In genomic region chr4:35539404-35540055, GRCh38 we compare ENCODE assay signal across 24 cellular contexts.
"Had no signal": no experiment of that assay in that cellular context is flagged by ENCODE, and none has a peak within 500 bp of the region (broad histone marks: within the 10 kb centered on the region; RNA-seq: fewer than 3 reads in every experiment).

No MANE protein-coding gene starts in this region.

- H3K27me3 ChIP-seq: ascending aorta, dorsolateral prefrontal cortex, esophagus squamous epithelium, gastrocnemius medialis, stomach, suprapubic skin, tibial nerve had no signal

- H3K36me3 Mint-ChIP-seq: activated naive CD4-positive, alpha-beta T cell treated with anti-CD3 and anti-CD28 coated beads, Interleukin-2, amount 50 U/mL, for 24 hours; memory B cell; naive B cell; stimulated activated memory B cell treated with anti-CD40 and anti-IgM and Interleukin-4, amounts not matched to agents 10 μg/mL and 1 μg/mL and 100 μg/mL, for 72 hours; WTC11 had no signal

- H3K27me3 Mint-ChIP-seq: activated naive CD4-positive, alpha-beta T cell treated with anti-CD3 and anti-CD28 coated beads, Interleukin-2, amount 50 U/mL, for 24 hours; central memory CD8-positive, alpha-beta T cell; memory B cell; naive B cell; stimulated activated memory B cell treated with anti-CD40 and anti-IgM and Interleukin-4, amounts not matched to agents 10 μg/mL and 1 μg/mL and 100 μg/mL, for 72 hours had no signal

- H3K4me1 ChIP-seq: ascending aorta, esophagus squamous epithelium, gastrocnemius medialis, stomach, suprapubic skin, tibial nerve had no signal

- H3K9me3 ChIP-seq: ascending aorta, esophagus squamous epithelium, gastrocnemius medialis, suprapubic skin had no signal

- DNase-seq: activated gamma-delta T cell treated with Interleukin-2 at 50 U/mL for 16 hours; activated T-cell treated with anti-CD3 and anti-CD28 coated beads, Interleukin-2, amount 50 U/mL, for 1 hour; dorsolateral prefrontal cortex; esophagus squamous epithelium; gastrocnemius medialis; head of caudate nucleus; hypothalamus; left cardiac atrium; naive B cell; posterior cingulate gyrus; small intestine; stimulated activated CD4-positive, alpha-beta T cell treated with anti-CD3 and anti-CD28 coated beads, Interleukin-15, amount 100 ng/mL, for 24 hours; stomach; T-helper 9 cell had no signal

- H3K27ac ChIP-seq: ascending aorta, dorsolateral prefrontal cortex, esophagus squamous epithelium, gastrocnemius medialis, stomach, suprapubic skin, tibial nerve had no signal

- ATAC-seq: gastrocnemius medialis; left cardiac atrium; sciatic nerve; stimulated activated memory B cell treated with anti-CD40 and anti-IgM and Interleukin-4, amounts not matched to agents 10 μg/mL and 1 μg/mL and 100 μg/mL, for 72 hours; WTC11 had no signal

- H3K4me1 Mint-ChIP-seq: activated naive CD4-positive, alpha-beta T cell treated with anti-CD3 and anti-CD28 coated beads, Interleukin-2, amount 50 U/mL, for 24 hours; central memory CD8-positive, alpha-beta T cell; memory B cell; naive B cell; neural crest cell; stimulated activated memory B cell treated with anti-CD40 and anti-IgM and Interleukin-4, amounts not matched to agents 10 μg/mL and 1 μg/mL and 100 μg/mL, for 72 hours had no signal

- H3K27ac Mint-ChIP-seq: activated naive CD4-positive, alpha-beta T cell treated with anti-CD3 and anti-CD28 coated beads, Interleukin-2, amount 50 U/mL, for 24 hours; memory B cell; naive B cell; stimulated activated memory B cell treated with anti-CD40 and anti-IgM and Interleukin-4, amounts not matched to agents 10 μg/mL and 1 μg/mL and 100 μg/mL, for 72 hours; WTC11 had no signal

- H3K36me3 ChIP-seq: ascending aorta, esophagus squamous epithelium, gastrocnemius medialis, stomach, suprapubic skin, tibial nerve had no signal

- H3K4me3 ChIP-seq: ascending aorta, dorsolateral prefrontal cortex, esophagus squamous epithelium, gastrocnemius medialis, stomach, suprapubic skin, tibial nerve had no signal

- H3K4me3 Mint-ChIP-seq: activated naive CD4-positive, alpha-beta T cell treated with anti-CD3 and anti-CD28 coated beads, Interleukin-2, amount 50 U/mL, for 24 hours; central memory CD8-positive, alpha-beta T cell; memory B cell; naive B cell; neural crest cell; stimulated activated memory B cell treated with anti-CD40 and anti-IgM and Interleukin-4, amounts not matched to agents 10 μg/mL and 1 μg/mL and 100 μg/mL, for 72 hours; WTC11 had no signal

- H3K9me3 Mint-ChIP-seq: central memory CD8-positive, alpha-beta T cell; memory B cell; neural crest cell; WTC11 had no signal
